In genomic region chr1:230913496-230913895, GRCh38 we compare ENCODE assay signal across 23 cellular contexts. TPM values are rescaled to one million over a fixed set of nuclear protein-coding genes. Genes with fewer than 3 reads are reported as not detected.
DNase-seq lines count a peak whose midpoint lies in the region; ATAC-seq and TF ChIP-seq lines count a peak whose summit lies in the region.
"Had no signal": no experiment of that assay in that cellular context is flagged by ENCODE, and none has a peak within 500 bp of the region (broad histone marks: within the 10 kb centered on the region; RNA-seq: fewer than 3 reads in every experiment).

No MANE protein-coding gene starts in this region.

- H3K79me1 ChIP-seq in trophoblast cell (ENCODE audit: low read length) (no peaks in the 10 kb centered on the region), neuronal stem cell (ENCODE audit: low read depth, low read length) (peaks cover 2% of the 10 kb centered on the region)

- no peak overlapping the region for H3K4ac ChIP-seq in trophoblast cell (ENCODE audit: low read depth, low read length)
- no peak overlapping the region for H3K4ac ChIP-seq in neuronal stem cell (ENCODE audit: low read length)

- no peak overlapping the region for H2BK5ac ChIP-seq in trophoblast cell (ENCODE audit: low read depth, low read length, poor library complexity)
- H2BK5ac ChIP-seq in neuronal stem cell (ENCODE audit: low read length) = no peak overlapping the region

- H4K91ac ChIP-seq in trophoblast cell (ENCODE audit: low read depth, low read length) (no peak overlapping the region), neuronal stem cell (ENCODE audit: low read depth, low read length, poor library complexity) (no peak overlapping the region)

- H3K4me2 ChIP-seq in trophoblast cell (ENCODE audit: low read length) (no peak overlapping the region), neuronal stem cell (ENCODE audit: insufficient read depth, low read length, poor library complexity, severe bottlenecking) (no peak overlapping the region)

- H4K12ac ChIP-seq in trophoblast cell (ENCODE audit: low read depth, low read length) = no peak overlapping the region

- H3K4me1 ChIP-seq in trophoblast cell (ENCODE audit: control insufficient read depth in 1 of 2, insufficient read depth in 2 of 2, low read length in 2 of 2) (peaks cover 6% of the 10 kb centered on the region in 2 experiments), neuronal stem cell (ENCODE audit: control insufficient read depth in 2 of 2, insufficient read depth in 1 of 2, low read depth in 1 of 2, low read length in 2 of 2) (no peaks in the 10 kb centered on the region)
- H3K4me1 ChIP-seq: BE2C had no signal

- H3K79me2 ChIP-seq in trophoblast cell (ENCODE audit: control insufficient read depth, insufficient read depth, low read length, poor library complexity) = no peaks in the 10 kb centered on the region

- TF ChIP-seq CTCF in HFFc6 (IDR thresholded peaks at IDR 0.05) = no peak
- TF ChIP-seq CTCF in chondrocyte (IDR thresholded peaks at IDR 0.05) = no peak

- H3K27me3 ChIP-seq in trophoblast cell (ENCODE audit: insufficient read depth, low read length) (no peaks in the 10 kb centered on the region), neuronal stem cell (ENCODE audit: control insufficient read depth in 3 of 3, insufficient read depth in 3 of 3, low read depth in 1 of 3, low read length in 3 of 3) (no peaks in the 10 kb centered on the region)
- H3K27me3 ChIP-seq: BE2C, upper lobe of left lung had no signal

- H3K18ac ChIP-seq in trophoblast cell (ENCODE audit: low read length) (no peak overlapping the region), neuronal stem cell (ENCODE audit: low read length) (no peak overlapping the region)

- no peak overlapping the region for H2BK15ac ChIP-seq in neuronal stem cell (ENCODE audit: low read length)

- no peaks in the 10 kb centered on the region for H3K27me3 Mint-ChIP-seq in activated CD4-positive, alpha-beta T cell treated with anti-CD3 and anti-CD28 coated beads, Interleukin-2, amount 10 ng/mL, durations not matched to agents 7 days and 5 days
- H3K27me3 Mint-ChIP-seq in HFFc6 (ENCODE audit: insufficient read depth) (no peaks in the 10 kb centered on the region), chondrocyte (ENCODE audit: low read depth) (no peaks in the 10 kb centered on the region)
- H3K27me3 Mint-ChIP-seq: activated naive CD4-positive, alpha-beta T cell treated with anti-CD3 and anti-CD28 coated beads, Interleukin-2, amount 10 ng/mL, durations not matched to agents 7 days and 5 days; effector memory CD8-positive, alpha-beta T cell; IgD-negative memory B cell; progenitor cell of endocrine pancreas; stimulated activated naive CD8-positive, alpha-beta T cell treated with anti-CD3 and anti-CD28 coated beads, Interleukin-15, Interleukin-2, amounts not matched to agents 100 ng/mL and 50 ng/mL, for 24 hours; T-cell had no signal

- no peak for ATAC-seq in stimulated activated effector memory CD8-positive, alpha-beta T cell treated with anti-CD3 and anti-CD28 coated beads, Interleukin-12 subunit alpha, Interleukin-12 subunit beta, amount 100 ng/mL, for 72 hours
- ATAC-seq: effector memory CD8-positive, alpha-beta T cell; T-cell had no signal

- H3K36me3 ChIP-seq in trophoblast cell (ENCODE audit: control insufficient read depth in 1 of 2, insufficient read depth in 2 of 2, low read length in 2 of 2) (peaks cover 0 to 3% of the 10 kb centered on the region in 2 experiments), neuronal stem cell (replicated peaks in 1 of 2; ENCODE audit: control insufficient read depth in 2 of 2, insufficient read depth in 2 of 2, low read length in 2 of 2) (peaks cover 11 to 52% of the 10 kb centered on the region in 2 donors)

- H3K9ac ChIP-seq in trophoblast cell (ENCODE audit: low read length) (no peak overlapping the region), neuronal stem cell (ENCODE audit: low read depth, low read length, poor library complexity) (no peak overlapping the region)

- no peak overlapping the region for H4K8ac ChIP-seq in trophoblast cell (ENCODE audit: low read depth, low read length)
- no peak overlapping the region for H4K8ac ChIP-seq in neuronal stem cell (ENCODE audit: low read depth, low read length)

- no peak overlapping the region for H2BK120ac ChIP-seq in trophoblast cell (ENCODE audit: insufficient read depth, low read length, poor library complexity)
- H2BK120ac ChIP-seq in neuronal stem cell (ENCODE audit: low read depth, low read length) = no peak overlapping the region

- no peak overlapping the region for H3K4me3 Mint-ChIP-seq in activated CD4-positive, alpha-beta T cell treated with anti-CD3 and anti-CD28 coated beads, Interleukin-2, amount 10 ng/mL, durations not matched to agents 7 days and 5 days
- H3K4me3 Mint-ChIP-seq in HFFc6 = no peak overlapping the region
- H3K4me3 Mint-ChIP-seq in chondrocyte (ENCODE audit: unreplicated experiment) = no peak overlapping the region
- no peak overlapping the region for H3K4me3 Mint-ChIP-seq in stimulated activated effector memory CD8-positive, alpha-beta T cell treated with anti-CD3 and anti-CD28 coated beads, Interleukin-12 subunit alpha, Interleukin-12 subunit beta, amount 100 ng/mL, for 72 hours
- H3K4me3 Mint-ChIP-seq: activated naive CD4-positive, alpha-beta T cell treated with anti-CD3 and anti-CD28 coated beads, Interleukin-2, amount 10 ng/mL, durations not matched to agents 7 days and 5 days; effector memory CD8-positive, alpha-beta T cell; IgD-negative memory B cell; stimulated activated naive CD8-positive, alpha-beta T cell treated with anti-CD3 and anti-CD28 coated beads, Interleukin-15, Interleukin-2, amounts not matched to agents 100 ng/mL and 50 ng/mL, for 24 hours; T-cell had no signal

- H3K27ac ChIP-seq in trophoblast cell (ENCODE audit: low read depth, low read length) (no peak overlapping the region), neuronal stem cell (replicated peaks; ENCODE audit: low read length) (no peak overlapping the region)
- H3K27ac ChIP-seq: skin epidermis, upper lobe of left lung had no signal

- no peaks in the 10 kb centered on the region for H3K4me1 Mint-ChIP-seq in activated CD4-positive, alpha-beta T cell treated with anti-CD3 and anti-CD28 coated beads, Interleukin-2, amount 10 ng/mL, durations not matched to agents 7 days and 5 days
- H3K4me1 Mint-ChIP-seq in HFFc6 (ENCODE audit: low read depth) = peaks cover 15% of the 10 kb centered on the region
- H3K4me1 Mint-ChIP-seq in chondrocyte (ENCODE audit: low read depth) = peaks cover 37% of the 10 kb centered on the region
- H3K4me1 Mint-ChIP-seq in stimulated activated effector memory CD8-positive, alpha-beta T cell treated with anti-CD3 and anti-CD28 coated beads, Interleukin-12 subunit alpha, Interleukin-12 subunit beta, amount 100 ng/mL, for 72 hours = no peaks in the 10 kb centered on the region
- H3K4me1 Mint-ChIP-seq: activated naive CD4-positive, alpha-beta T cell treated with anti-CD3 and anti-CD28 coated beads, Interleukin-2, amount 10 ng/mL, durations not matched to agents 7 days and 5 days; T-cell had no signal

- no peaks in the 10 kb centered on the region for H3K9me3 Mint-ChIP-seq in activated CD4-positive, alpha-beta T cell treated with anti-CD3 and anti-CD28 coated beads, Interleukin-2, amount 10 ng/mL, durations not matched to agents 7 days and 5 days
- H3K9me3 Mint-ChIP-seq in HFFc6 (no peaks in the 10 kb centered on the region), chondrocyte (ENCODE audit: low read depth) (no peaks in the 10 kb centered on the region)
- H3K9me3 Mint-ChIP-seq in stimulated activated effector memory CD8-positive, alpha-beta T cell treated with anti-CD3 and anti-CD28 coated beads, Interleukin-12 subunit alpha, Interleukin-12 subunit beta, amount 100 ng/mL, for 72 hours = no peaks in the 10 kb centered on the region
- H3K9me3 Mint-ChIP-seq: activated naive CD4-positive, alpha-beta T cell treated with anti-CD3 and anti-CD28 coated beads, Interleukin-2, amount 10 ng/mL, durations not matched to agents 7 days and 5 days; effector memory CD8-positive, alpha-beta T cell; IgD-negative memory B cell; stimulated activated naive CD8-positive, alpha-beta T cell treated with anti-CD3 and anti-CD28 coated beads, Interleukin-15, Interleukin-2, amounts not matched to agents 100 ng/mL and 50 ng/mL, for 24 hours; T-cell had no signal

- H3K36me3 Mint-ChIP-seq in activated CD4-positive, alpha-beta T cell treated with anti-CD3 and anti-CD28 coated beads, Interleukin-2, amount 10 ng/mL, durations not matched to agents 7 days and 5 days (ENCODE audit: low read depth) = peaks cover 40% of the 10 kb centered on the region
- H3K36me3 Mint-ChIP-seq in HFFc6 (ENCODE audit: low read depth) = peaks cover 12% of the 10 kb centered on the region; the same call in 1 of the 2 replicates
- H3K36me3 Mint-ChIP-seq in chondrocyte (ENCODE audit: low read depth) = peaks cover 27% of the 10 kb centered on the region
- H3K36me3 Mint-ChIP-seq in stimulated activated effector memory CD8-positive, alpha-beta T cell treated with anti-CD3 and anti-CD28 coated beads, Interleukin-12 subunit alpha, Interleukin-12 subunit beta, amount 100 ng/mL, for 72 hours = peaks cover 80% of the 10 kb centered on the region
- H3K36me3 Mint-ChIP-seq: IgD-negative memory B cell had no signal

- no peak overlapping the region for H3K23ac ChIP-seq in trophoblast cell (ENCODE audit: low read length)
- no peak overlapping the region for H3K23ac ChIP-seq in neuronal stem cell (ENCODE audit: low read depth, low read length, poor library complexity)

- CTCF ChIA-PET in activated CD4-positive, alpha-beta T cell treated with anti-CD3 and anti-CD28 coated beads, Interleukin-2, amount 10 ng/mL, durations not matched to agents 7 days and 5 days (lab: Charles Lee) = interaction anchor here (1.0 kb wide), 1 partner anchor 11 kb away, joined by 3 read pairs; no protein-coding TSS in a partner anchor

- no peak overlapping the region for H3K4me3 ChIP-seq in trophoblast cell (ENCODE audit: low read depth, low read length)
- no peak overlapping the region for H3K4me3 ChIP-seq in neuronal stem cell (ENCODE audit: low read length in 2 of 2)
- H3K4me3 ChIP-seq: skin epidermis, upper lobe of left lung had no signal

- peak overlapping the region; percentile 19 for H3K27ac Mint-ChIP-seq in activated CD4-positive, alpha-beta T cell treated with anti-CD3 and anti-CD28 coated beads, Interleukin-2, amount 10 ng/mL, durations not matched to agents 7 days and 5 days
- H3K27ac Mint-ChIP-seq in HFFc6 = peak overlapping the region; percentile 55
- H3K27ac Mint-ChIP-seq in chondrocyte (ENCODE audit: unreplicated experiment) = peak overlapping the region; percentile 5
- H3K27ac Mint-ChIP-seq in stimulated activated effector memory CD8-positive, alpha-beta T cell treated with anti-CD3 and anti-CD28 coated beads, Interleukin-12 subunit alpha, Interleukin-12 subunit beta, amount 100 ng/mL, for 72 hours = peak overlapping the region; percentile 64
- H3K27ac Mint-ChIP-seq: activated naive CD4-positive, alpha-beta T cell treated with anti-CD3 and anti-CD28 coated beads, Interleukin-2, amount 10 ng/mL, durations not matched to agents 7 days and 5 days; IgD-negative memory B cell; progenitor cell of endocrine pancreas; stimulated activated naive CD8-positive, alpha-beta T cell treated with anti-CD3 and anti-CD28 coated beads, Interleukin-15, Interleukin-2, amounts not matched to agents 100 ng/mL and 50 ng/mL, for 24 hours had no signal

- H2AK5ac ChIP-seq in trophoblast cell (ENCODE audit: low read length) = no peak overlapping the region
- H2AK5ac ChIP-seq in neuronal stem cell (ENCODE audit: low read depth, low read length) = no peak overlapping the region

- no CpG with 5 or more reads among the region's 2 CpGs for WGBS in trophoblast cell (ENCODE audit: extremely low coverage, insufficient coverage, insufficient read length)
- no CpG with 5 or more reads among the region's 2 CpGs for WGBS in neuronal stem cell (ENCODE audit: extremely low coverage in 2 of 2, insufficient read length in 2 of 2, insufficient replicate concordance in 1 of 2), 2 donors

- H3K9me3 ChIP-seq in trophoblast cell (ENCODE audit: insufficient read depth, low read depth, low read length) (no peaks in the 10 kb centered on the region), neuronal stem cell (replicated peaks in 1 of 2; ENCODE audit: control insufficient read depth in 2 of 2, insufficient read depth in 1 of 2, low read depth in 1 of 2, low read length in 2 of 2) (no peaks in the 10 kb centered on the region)
- H3K9me3 ChIP-seq: BE2C, upper lobe of left lung had no signal

- H2AFZ ChIP-seq in trophoblast cell (ENCODE audit: insufficient read depth, low read length, poor library complexity) (no peak overlapping the region), neuronal stem cell (ENCODE audit: low read length) (no peak overlapping the region)

- no peak for DNase-seq in activated CD4-positive, alpha-beta T cell treated with anti-CD3 and anti-CD28 coated beads, Interleukin-2, amount 10 ng/mL, durations not matched to agents 7 days and 5 days
- DNase-seq in activated CD4-positive, alpha-beta T cell treated with anti-CD3 and anti-CD28 coated beads, Interleukin-2, amount 50 U/mL, for 48 hours = no peak
- peak; percentile 39 for DNase-seq in HFFc6
- DNase-seq in chondrocyte (ENCODE audit: low spot score) = no peak
- no peak for DNase-seq in stimulated activated effector memory CD8-positive, alpha-beta T cell treated with anti-CD3 and anti-CD28 coated beads, Interleukin-12 subunit alpha, Interleukin-12 subunit beta, amount 100 ng/mL, for 72 hours (ENCODE audit: low spot score in 2 of 2)
- DNase-seq in trophoblast cell = no peak
- no peak for DNase-seq in neuronal stem cell (ENCODE audit: low spot score)
- no peak for DNase-seq in effector CD8-positive, alpha-beta T cell (lab: John Stamatoyannopoulos, UW)
- DNase-seq: 8988T; activated CD4-positive, alpha-beta T cell treated with anti-CD3 and anti-CD28 coated beads for 4 hours; activated naive CD4-positive, alpha-beta T cell treated with anti-CD3 and anti-CD28 coated beads, Interleukin-2, amount 10 ng/mL, durations not matched to agents 7 days and 5 days; BE2C; COR-L47; effector memory CD8-positive, alpha-beta T cell; hippocampal formation; SHP77; stimulated activated CD4-positive, alpha-beta T cell treated with anti-CD3 and anti-CD28 coated beads, Interleukin-2, amount 100 ng/mL, for 48 hours; T-cell; upper lobe of left lung had no signal

- no peak overlapping the region for H2BK12ac ChIP-seq in trophoblast cell (ENCODE audit: low read length)
- H2BK12ac ChIP-seq in neuronal stem cell (ENCODE audit: low read length) = no peak overlapping the region

- no peak overlapping the region for H3K14ac ChIP-seq in trophoblast cell (ENCODE audit: low read length)
- H3K14ac ChIP-seq in neuronal stem cell (ENCODE audit: low read length) = no peak overlapping the region

- POLR2A ChIA-PET in activated CD4-positive, alpha-beta T cell treated with anti-CD3 and anti-CD28 coated beads, Interleukin-2, amount 10 ng/mL, durations not matched to agents 7 days and 5 days (lab: Charles Lee) = interaction anchor here (0.6 kb wide), 1 partner anchor 519 kb away, joined by 5 read pairs; no protein-coding TSS in a partner anchor

RNA-seq across cellular contexts. Expression of gene C1orf198, which starts 45.2 kb away (rescaled TPM):
- 1 to 10 TPM; 2.0 to 2.4 TPM for total RNA-seq in activated CD4-positive, alpha-beta T cell treated with anti-CD3 and anti-CD28 coated beads, Interleukin-2, amount 10 ng/mL, durations not matched to agents 7 days and 5 days
- 100 to 1,000 TPM in 1 of 6 experiments, 10 to 100 TPM in 5; 72.4 to 118 (median 88.4) TPM for total RNA-seq in HFFc6 (2021; fragmentation: NEBNext Ultra II Directional; extraction: Animal tissue kit (Norgen Biotek cat#: 25700))
- 474 to 505 TPM (median 492 TPM) in 3 replicates for total RNA-seq in chondrocyte
- polyA plus RNA-seq in trophoblast cell (2013) = 56.8 and 57.0 TPM in 2 replicates
- polyA plus RNA-seq in neuronal stem cell (2013, experiment 1 of 2) = 39.0 TPM
- 39.1 TPM for polyA plus RNA-seq in neuronal stem cell (2013, experiment 2 of 2)

Comparison
In these comparisons a context has a peak if more than half of its experiments do, and no peak if none do; other contexts are left out.
1. H3K27ac Mint-ChIP-seq: peak in every context shown above with its lines; median percentile 64 in stimulated activated effector memory CD8-positive, alpha-beta T cell treated with anti-CD3 and anti-CD28 coated beads, Interleukin-12 subunit alpha, Interleukin-12 subunit beta, amount 100 ng/mL, for 72 hours; 55 in HFFc6; 19 in activated CD4-positive, alpha-beta T cell treated with anti-CD3 and anti-CD28 coated beads, Interleukin-2, amount 10 ng/mL, durations not matched to agents 7 days and 5 days; 5 in chondrocyte.
2. RNA of gene C1orf198, which starts 45.2 kb away (total RNA-seq): 474 to 505 TPM in chondrocyte and 72.4 to 118 TPM in HFFc6; 2.0 to 2.4 TPM in activated CD4-positive, alpha-beta T cell treated with anti-CD3 and anti-CD28 coated beads, Interleukin-2, amount 10 ng/mL, durations not matched to agents 7 days and 5 days; every median in the first group is over 10 times any median in the second.